Comparison of ENCODE assay signal across 13 cellular contexts in the genomic region with DNA sequence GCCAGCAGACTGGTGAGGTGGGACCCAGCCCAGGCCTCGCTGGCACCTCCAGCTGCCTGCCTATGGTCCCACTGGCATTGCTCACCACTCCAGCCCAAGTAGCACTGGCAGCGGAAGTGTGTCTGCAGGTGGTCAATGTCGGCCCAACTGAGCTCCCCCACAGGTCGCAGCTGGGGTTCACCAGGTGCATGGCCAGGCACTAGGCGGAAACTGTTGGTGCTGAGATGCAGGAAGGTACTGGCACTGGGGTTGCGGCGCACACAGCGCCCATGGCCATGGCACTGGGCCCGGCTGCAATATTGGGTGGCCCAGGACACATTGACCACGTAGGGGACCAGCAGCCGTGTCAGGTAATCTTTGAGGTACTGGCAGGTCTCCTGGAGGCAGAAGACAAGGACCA. TPM values are rescaled to one million over a fixed set of nuclear protein-coding genes. Genes with fewer than 3 reads are reported as not detected.
DNase-seq lines count a peak whose midpoint lies in the region; ATAC-seq, FAIRE-seq and TF ChIP-seq lines count a peak whose summit lies in the region.
"Had no signal": no experiment of that assay in that cellular context is flagged by ENCODE, and none has a peak within 500 bp of the region (broad histone marks: within the 10 kb centered on the region; RNA-seq: fewer than 3 reads in every experiment).

No MANE protein-coding gene starts in this region.

- TF ChIP-seq RAD21 in HepG2 (CRISPR knock-in tag; IDR thresholded peaks at IDR 0.05) = no peak

- CTCF ChIA-PET in HepG2 (lab: Yijun Ruan, JAX; ENCODE audit: low intra/inter-chr PET ratio, low total read pairs) = no interaction called here

- no peaks in the 10 kb centered on the region for H4K20me1 ChIP-seq in HepG2 (ENCODE audit: insufficient read depth, low read length)

- intact Hi-C loops in HepG2 (cut with micrococcal nuclease; ENCODE audit: unreplicated experiment) (no loop called here), right lobe of liver (cut with DNase I) (loop anchor here in 1 of 2 donors (5.0 kb wide), 1 partner anchor 36 kb away; no protein-coding TSS in a partner anchor), esophagus muscularis mucosa (cut with DNase I) (no loop called here)

- DNase-seq in HepG2 (ENCODE audit: low spot score) = no peak
- DNase-seq in right lobe of liver = no peak
- DNase-seq in esophagus muscularis mucosa (ENCODE audit: extremely low spot score) = no peak
- DNase-seq in neural crest cell (ENCODE audit: low read depth, low spot score) = no peak
- no peak for DNase-seq in central memory CD4-positive, alpha-beta T cell
- DNase-seq in NCI-H1105 (lab: John Stamatoyannopoulos, UW) = no peak
- DNase-seq: activated CD4-positive, alpha-beta T cell treated with anti-CD3 and anti-CD28 coated beads, Interleukin-2, amount 50 U/mL, for 1 hour; amygdala; cortex of kidney; NCI-H2171 had no signal

- peaks cover 39% of the 10 kb centered on the region for H3K4me1 Mint-ChIP-seq in neural crest cell

- H3K27me3 ChIP-seq in HepG2 (ENCODE audit: control insufficient read depth in 1 of 2, insufficient read depth in 2 of 2, low read length in 2 of 2) = no peaks in the 10 kb centered on the region; a peak in 1 of 5 replicates
- no peaks in the 10 kb centered on the region for H3K27me3 ChIP-seq in right lobe of liver
- no peaks in the 10 kb centered on the region for H3K27me3 ChIP-seq in esophagus muscularis mucosa

- POLR2A ChIA-PET in HepG2 (lab: Yijun Ruan, JAX) = interaction anchor here (1.3 to 13.0 kb wide), 4 partner anchors 10 to 26 kb away, joined by 3 to 222 read pairs (median 6); a partner anchor contains a TSS

- no peak for TF ChIP-seq CTCF in HepG2 (CRISPR knock-in tag; IDR thresholded peaks at IDR 0.05)
- TF ChIP-seq CTCF in right lobe of liver (IDR thresholded peaks at IDR 0.05) = no peak
- TF ChIP-seq CTCF in esophagus muscularis mucosa (IDR thresholded peaks at IDR 0.05) = no peak
- TF ChIP-seq CTCF in neural crest cell (conservative IDR thresholded peaks at IDR 0.05) = no peak

- H3K4me3 ChIP-seq in HepG2 (replicated peaks in 1 of 3; ENCODE audit: insufficient read depth in 1 of 3, low read depth in 2 of 3, low read length in 3 of 3) (no peak overlapping the region), right lobe of liver (no peak overlapping the region), esophagus muscularis mucosa (peak overlapping the region; percentile 72 to 88 (median 84))
- H3K4me3 ChIP-seq: SK-N-MC had no signal

- H3K36me3 Mint-ChIP-seq in neural crest cell (ENCODE audit: low read depth) = peaks cover 31% of the 10 kb centered on the region

- no peak overlapping the region for H3K27ac Mint-ChIP-seq in neural crest cell (ENCODE audit: unreplicated experiment)

- ATAC-seq in HepG2 (no peak), right lobe of liver (no peak), HG03135 (IDR thresholded peaks at IDR 0.05; ENCODE audit: unreplicated experiment) (no peak), HG02798 (IDR thresholded peaks at IDR 0.05; ENCODE audit: poor library complexity, unreplicated experiment) (no peak)

- BruUV-seq in HepG2 (replicated peaks; lab: Mats Ljungman, UMichigan) = no TSS peak

- H3K9me3 ChIP-seq in HepG2 (ENCODE audit: low read length) = no peaks in the 10 kb centered on the region
- H3K9me3 ChIP-seq in right lobe of liver = no peaks in the 10 kb centered on the region
- no peaks in the 10 kb centered on the region for H3K9me3 ChIP-seq in esophagus muscularis mucosa

- peaks cover 58% of the 10 kb centered on the region for H3K4me1 ChIP-seq in HepG2 (ENCODE audit: insufficient read depth, low read length)
- H3K4me1 ChIP-seq in right lobe of liver = peaks cover 0 to 44% (median 10%) of the 10 kb centered on the region in 4 donors
- H3K4me1 ChIP-seq in esophagus muscularis mucosa = peaks cover 44 to 73% (median 61%) of the 10 kb centered on the region in 4 donors

- H3K4me2 ChIP-seq in HepG2 (ENCODE audit: low read depth, low read length) = peak overlapping the region; percentile 94; the same call in 1 of the 2 replicates

- H3K79me2 ChIP-seq in HepG2 (ENCODE audit: insufficient read depth, low read length) = peaks cover 25% of the 10 kb centered on the region

- FAIRE-seq in HepG2 (lab: Jason Lieb, UNC) = no peak

- in situ Hi-C loops in HepG2 (cut with HindIII; ENCODE audit: extremely low pct_ligation_motif_present, low pct_unique_long_range_greater_than_20kb) = no loop called here

- H3K9ac ChIP-seq in HepG2 (ENCODE audit: insufficient read depth, low read depth, low read length) = no peak overlapping the region

- TF ChIP-seq POLR2A in HepG2 (IDR thresholded peaks at IDR 0.05; ENCODE audit: insufficient read depth in 1 of 2, low read depth in 2 of 2, low read length in 2 of 2) (no peak), right lobe of liver (IDR thresholded peaks at IDR 0.05) (no peak), esophagus muscularis mucosa (IDR thresholded peaks at IDR 0.05; ENCODE audit: low read depth) (no peak)

- 100% methylated on average over 3 of the region's 11 CpGs for WGBS in HepG2 (ENCODE audit: low lambda C conversion rate)
- WGBS in right lobe of liver (ENCODE audit: insufficient coverage, low coverage, low lambda C conversion rate, missing lambda C conversion rate) = 60% methylated on average over 2 of the region's 11 CpGs
- WGBS in esophagus muscularis mucosa = 82% methylated on average over 6 of the region's 11 CpGs

- H3K9me3 Mint-ChIP-seq in neural crest cell = no peaks in the 10 kb centered on the region

- TF ChIP-seq EP300 in HepG2 (IDR thresholded peaks at IDR 0.05; ENCODE audit: low read depth in 2 of 2, low read length in 2 of 2) (no peak), HepG2 (CRISPR knock-in tag; IDR thresholded peaks at IDR 0.05; ENCODE audit: borderline replicate concordance) (no peak), esophagus muscularis mucosa (IDR thresholded peaks at IDR 0.05) (no peak)

- no peaks in the 10 kb centered on the region for H3K27me3 Mint-ChIP-seq in neural crest cell (ENCODE audit: low read depth)

- H3K36me3 ChIP-seq in HepG2 (replicated peaks in 1 of 2; ENCODE audit: control insufficient read depth in 1 of 2, insufficient read depth in 2 of 2, low read length in 2 of 2) (peaks cover 16 to 32% of the 10 kb centered on the region in 2 experiments), right lobe of liver (peaks cover 0 to 20% (median 3%) of the 10 kb centered on the region in 4 donors), esophagus muscularis mucosa (peaks cover 0 to 65% (median 51%) of the 10 kb centered on the region in 4 donors)

- H3K4me3 Mint-ChIP-seq in neural crest cell = peak overlapping the region; percentile 82

- H3K27ac ChIP-seq in HepG2 (ENCODE audit: extremely low read length, insufficient read depth, low read length) (no peak overlapping the region), right lobe of liver (no peak overlapping the region), esophagus muscularis mucosa (replicated peaks in 1 of 4) (peak overlapping the region in 3 of 4 donors; percentile 11 to 61 (median 28))
- H3K27ac ChIP-seq: SK-N-MC had no signal

- no peak overlapping the region for H2AFZ ChIP-seq in HepG2 (ENCODE audit: low read length)

RNA-seq across cellular contexts. Expression of a gene that starts 4.4 kb away (rescaled TPM):
- 40.9 and 76.2 TPM in 2 replicates for total RNA-seq in HepG2 (2016; rRNA removed; fragmentation: Illumina TruSeq; extraction: Trizol)
- 33.8 and 45.1 TPM in 2 replicates for total RNA-seq in HepG2 (2016; cell fraction: cytosol; rRNA removed; fragmentation: Illumina TruSeq; extraction: Trizol; ENCODE audit: low read depth)
- total RNA-seq in HepG2 (2016; cell fraction: insoluble cytoplasmic fraction; rRNA removed; fragmentation: Illumina TruSeq; extraction: Trizol) = 38.5 and 74.2 TPM in 2 replicates
- total RNA-seq in HepG2 (2016; cell fraction: membrane; rRNA removed; fragmentation: Illumina TruSeq; extraction: Trizol) = 60.8 and 76.3 TPM in 2 replicates
- 56.5 and 69.1 TPM in 2 replicates for total RNA-seq in HepG2 (2016; cell fraction: nucleus; rRNA removed; fragmentation: Illumina TruSeq; extraction: Trizol)
- polyA plus RNA-seq in HepG2 (2011; rRNA removed) = 102 and 144 TPM in 2 replicates
- polyA plus RNA-seq in HepG2 (2011; cell fraction: cytosol; rRNA removed) = 110 and 154 TPM in 2 replicates
- polyA plus RNA-seq in HepG2 (2011; cell fraction: nucleus; rRNA removed) = 94.8 and 103 TPM in 2 replicates
- polyA plus RNA-seq in HepG2 (2012) = 37.6 and 45.4 TPM in 2 replicates
- 32.1 and 39.0 TPM in 2 replicates for polyA plus RNA-seq in HepG2 (2016; cell fraction: cytosol; fragmentation: Illumina TruSeq; extraction: Trizol; ENCODE audit: low read depth)
- polyA plus RNA-seq in HepG2 (2016; cell fraction: insoluble cytoplasmic fraction; fragmentation: Illumina TruSeq; extraction: Trizol; ENCODE audit: low read depth) = 33.6 and 35.3 TPM in 2 replicates
- polyA plus RNA-seq in HepG2 (2016; cell fraction: membrane; fragmentation: Illumina TruSeq; extraction: Trizol; ENCODE audit: low read depth) = 47.1 and 53.3 TPM in 2 replicates
- polyA plus RNA-seq in HepG2 (2016; cell fraction: nucleus; fragmentation: Illumina TruSeq; extraction: Trizol; ENCODE audit: insufficient read depth, low read depth) = 84.1 and 84.7 TPM in 2 replicates
- polyA minus RNA-seq in HepG2 (2011; rRNA and poly(A)+ RNA removed; ENCODE audit: low replicate concordance) = 83.3 and 236 TPM in 2 replicates
- 38.1 and 40.4 TPM in 2 replicates for polyA minus RNA-seq in HepG2 (2011; cell fraction: cytosol; rRNA and poly(A)+ RNA removed)
- polyA minus RNA-seq in HepG2 (2011; cell fraction: nucleus; rRNA and poly(A)+ RNA removed) = 37.0 and 41.7 TPM in 2 replicates
- 10 to 100 TPM; 13.0 to 41.6 (median 21.2) TPM for total RNA-seq in right lobe of liver
- total RNA-seq in esophagus muscularis mucosa = 100 to 1,000 TPM in 2 of 4 donors, 10 to 100 TPM in 2; 37.4 to 114 (median 97.2) TPM
- total RNA-seq in neural crest cell = 73.0 and 78.0 TPM in 2 replicates

RNA-seq across cellular contexts. Expression of a gene that starts 9.9 kb away (rescaled TPM):
- 35.9 and 36.7 TPM in 2 replicates for total RNA-seq in HepG2 (2016; rRNA removed; fragmentation: Illumina TruSeq; extraction: Trizol)
- total RNA-seq in HepG2 (2016; cell fraction: cytosol; rRNA removed; fragmentation: Illumina TruSeq; extraction: Trizol; ENCODE audit: low read depth) = 71.2 and 71.5 TPM in 2 replicates
- 33.2 and 36.7 TPM in 2 replicates for total RNA-seq in HepG2 (2016; cell fraction: insoluble cytoplasmic fraction; rRNA removed; fragmentation: Illumina TruSeq; extraction: Trizol)
- total RNA-seq in HepG2 (2016; cell fraction: membrane; rRNA removed; fragmentation: Illumina TruSeq; extraction: Trizol) = 83.6 and 94.5 TPM in 2 replicates
- 16.6 and 17.7 TPM in 2 replicates for total RNA-seq in HepG2 (2016; cell fraction: nucleus; rRNA removed; fragmentation: Illumina TruSeq; extraction: Trizol)
- polyA plus RNA-seq in HepG2 (2011; rRNA removed) = 38.5 and 39.1 TPM in 2 replicates
- 42.4 and 45.2 TPM in 2 replicates for polyA plus RNA-seq in HepG2 (2011; cell fraction: cytosol; rRNA removed)
- 12.4 and 16.2 TPM in 2 replicates for polyA plus RNA-seq in HepG2 (2011; cell fraction: nucleus; rRNA removed)
- polyA plus RNA-seq in HepG2 (2012) = 15.6 and 21.1 TPM in 2 replicates
- 124 and 125 TPM in 2 replicates for polyA plus RNA-seq in HepG2 (2016; cell fraction: cytosol; fragmentation: Illumina TruSeq; extraction: Trizol; ENCODE audit: low read depth)
- polyA plus RNA-seq in HepG2 (2016; cell fraction: insoluble cytoplasmic fraction; fragmentation: Illumina TruSeq; extraction: Trizol; ENCODE audit: low read depth) = 51.0 and 54.1 TPM in 2 replicates
- polyA plus RNA-seq in HepG2 (2016; cell fraction: membrane; fragmentation: Illumina TruSeq; extraction: Trizol; ENCODE audit: low read depth) = 95.2 and 102 TPM in 2 replicates
- 42.2 and 43.7 TPM in 2 replicates for polyA plus RNA-seq in HepG2 (2016; cell fraction: nucleus; fragmentation: Illumina TruSeq; extraction: Trizol; ENCODE audit: insufficient read depth, low read depth)
- 25.7 and 41.9 TPM in 2 replicates for polyA minus RNA-seq in HepG2 (2011; rRNA and poly(A)+ RNA removed; ENCODE audit: low replicate concordance)
- polyA minus RNA-seq in HepG2 (2011; cell fraction: cytosol; rRNA and poly(A)+ RNA removed) = 7.9 and 8.1 TPM in 2 replicates
- 5.0 and 5.5 TPM in 2 replicates for polyA minus RNA-seq in HepG2 (2011; cell fraction: nucleus; rRNA and poly(A)+ RNA removed)
- 10 to 100 TPM in 5 of 6 experiments, 1 to 10 TPM in 1; 9.7 to 36.9 (median 12.5) TPM for total RNA-seq in right lobe of liver
- total RNA-seq in esophagus muscularis mucosa = 10 to 100 TPM; 18.7 to 40.6 (median 37.5) TPM
- 35.0 and 35.5 TPM in 2 replicates for total RNA-seq in neural crest cell

RNA-seq across cellular contexts. Expression of a gene that starts 14.8 kb away (rescaled TPM):
- 50.5 and 76.5 TPM in 2 replicates for total RNA-seq in HepG2 (2016; rRNA removed; fragmentation: Illumina TruSeq; extraction: Trizol)
- 15.2 and 15.4 TPM in 2 replicates for total RNA-seq in HepG2 (2016; cell fraction: cytosol; rRNA removed; fragmentation: Illumina TruSeq; extraction: Trizol; ENCODE audit: low read depth)
- 49.7 and 78.4 TPM in 2 replicates for total RNA-seq in HepG2 (2016; cell fraction: insoluble cytoplasmic fraction; rRNA removed; fragmentation: Illumina TruSeq; extraction: Trizol)
- total RNA-seq in HepG2 (2016; cell fraction: membrane; rRNA removed; fragmentation: Illumina TruSeq; extraction: Trizol) = 36.1 and 38.7 TPM in 2 replicates
- total RNA-seq in HepG2 (2016; cell fraction: nucleus; rRNA removed; fragmentation: Illumina TruSeq; extraction: Trizol) = 65.9 and 70.6 TPM in 2 replicates
- polyA plus RNA-seq in HepG2 (2011; rRNA removed) = 193 and 218 TPM in 2 replicates
- 153 and 171 TPM in 2 replicates for polyA plus RNA-seq in HepG2 (2011; cell fraction: cytosol; rRNA removed)
- polyA plus RNA-seq in HepG2 (2011; cell fraction: nucleus; rRNA removed) = 132 and 137 TPM in 2 replicates
- 82.6 and 84.8 TPM in 2 replicates for polyA plus RNA-seq in HepG2 (2012)
- 15.0 TPM in 2 replicates for polyA plus RNA-seq in HepG2 (2016; cell fraction: cytosol; fragmentation: Illumina TruSeq; extraction: Trizol; ENCODE audit: low read depth)
- 57.3 and 58.6 TPM in 2 replicates for polyA plus RNA-seq in HepG2 (2016; cell fraction: insoluble cytoplasmic fraction; fragmentation: Illumina TruSeq; extraction: Trizol; ENCODE audit: low read depth)
- 31.8 and 34.0 TPM in 2 replicates for polyA plus RNA-seq in HepG2 (2016; cell fraction: membrane; fragmentation: Illumina TruSeq; extraction: Trizol; ENCODE audit: low read depth)
- polyA plus RNA-seq in HepG2 (2016; cell fraction: nucleus; fragmentation: Illumina TruSeq; extraction: Trizol; ENCODE audit: insufficient read depth, low read depth) = 111 and 117 TPM in 2 replicates
- 71.5 and 300 TPM in 2 replicates for polyA minus RNA-seq in HepG2 (2011; rRNA and poly(A)+ RNA removed; ENCODE audit: low replicate concordance)
- 89.0 and 90.5 TPM in 2 replicates for polyA minus RNA-seq in HepG2 (2011; cell fraction: cytosol; rRNA and poly(A)+ RNA removed)
- polyA minus RNA-seq in HepG2 (2011; cell fraction: nucleus; rRNA and poly(A)+ RNA removed) = 34.9 and 47.4 TPM in 2 replicates
- total RNA-seq in right lobe of liver = 100 to 1,000 TPM in 4 of 6 experiments, 10 to 100 TPM in 2; 90.6 to 157 (median 136) TPM
- total RNA-seq in esophagus muscularis mucosa = 10 to 100 TPM in 1 of 4 donors, 1 to 10 TPM in 3; 8.3 to 15.6 (median 9.0) TPM
- 2.0 and 2.5 TPM in 2 replicates for total RNA-seq in neural crest cell

RNA-seq across cellular contexts. Expression of a gene that starts 19.0 kb away (rescaled TPM):
- 5.5 and 5.9 TPM in 2 replicates for total RNA-seq in HepG2 (2016; rRNA removed; fragmentation: Illumina TruSeq; extraction: Trizol)
- total RNA-seq in HepG2 (2016; cell fraction: cytosol; rRNA removed; fragmentation: Illumina TruSeq; extraction: Trizol; ENCODE audit: low read depth) = 3.1 and 4.0 TPM in 2 replicates
- total RNA-seq in HepG2 (2016; cell fraction: insoluble cytoplasmic fraction; rRNA removed; fragmentation: Illumina TruSeq; extraction: Trizol) = 4.8 and 6.5 TPM in 2 replicates
- total RNA-seq in HepG2 (2016; cell fraction: membrane; rRNA removed; fragmentation: Illumina TruSeq; extraction: Trizol) = 4.7 and 5.3 TPM in 2 replicates
- total RNA-seq in HepG2 (2016; cell fraction: nucleus; rRNA removed; fragmentation: Illumina TruSeq; extraction: Trizol) = 4.6 and 5.5 TPM in 2 replicates
- polyA plus RNA-seq in HepG2 (2011; rRNA removed) = 10.4 and 12.9 TPM in 2 replicates
- polyA plus RNA-seq in HepG2 (2011; cell fraction: cytosol; rRNA removed) = 10.7 and 17.4 TPM in 2 replicates
- polyA plus RNA-seq in HepG2 (2011; cell fraction: nucleus; rRNA removed) = 24.5 and 24.6 TPM in 2 replicates
- polyA plus RNA-seq in HepG2 (2012) = 2.2 and 2.5 TPM in 2 replicates
- polyA plus RNA-seq in HepG2 (2016; cell fraction: cytosol; fragmentation: Illumina TruSeq; extraction: Trizol; ENCODE audit: low read depth) = 2.8 and 4.1 TPM in 2 replicates
- 6.1 and 9.3 TPM in 2 replicates for polyA plus RNA-seq in HepG2 (2016; cell fraction: insoluble cytoplasmic fraction; fragmentation: Illumina TruSeq; extraction: Trizol; ENCODE audit: low read depth)
- 6.6 and 7.3 TPM in 2 replicates for polyA plus RNA-seq in HepG2 (2016; cell fraction: membrane; fragmentation: Illumina TruSeq; extraction: Trizol; ENCODE audit: low read depth)
- polyA plus RNA-seq in HepG2 (2016; cell fraction: nucleus; fragmentation: Illumina TruSeq; extraction: Trizol; ENCODE audit: insufficient read depth, low read depth) = 9.7 and 11.4 TPM in 2 replicates
- polyA minus RNA-seq in HepG2 (2011; rRNA and poly(A)+ RNA removed; ENCODE audit: low replicate concordance) = 24.0 and 60.6 TPM in 2 replicates
- 5.2 and 5.5 TPM in 2 replicates for polyA minus RNA-seq in HepG2 (2011; cell fraction: cytosol; rRNA and poly(A)+ RNA removed)
- polyA minus RNA-seq in HepG2 (2011; cell fraction: nucleus; rRNA and poly(A)+ RNA removed) = 5.8 and 7.0 TPM in 2 replicates
- total RNA-seq in right lobe of liver = 1 to 10 TPM; 1.8 to 7.5 (median 3.1) TPM
- 1 to 10 TPM; 2.1 to 6.7 (median 3.4) TPM for total RNA-seq in esophagus muscularis mucosa
- total RNA-seq in neural crest cell = 2.9 and 4.4 TPM in 2 replicates

RNA-seq across cellular contexts. Expression of a gene that starts 19.0 kb away (rescaled TPM):
- 1.5 and 3.4 TPM in 2 replicates for total RNA-seq in HepG2 (2016; rRNA removed; fragmentation: Illumina TruSeq; extraction: Trizol)
- 1.2 and 1.4 TPM in 2 replicates for total RNA-seq in HepG2 (2016; cell fraction: cytosol; rRNA removed; fragmentation: Illumina TruSeq; extraction: Trizol; ENCODE audit: low read depth)
- total RNA-seq in HepG2 (2016; cell fraction: insoluble cytoplasmic fraction; rRNA removed; fragmentation: Illumina TruSeq; extraction: Trizol) = 1.9 and 4.5 TPM in 2 replicates
- total RNA-seq in HepG2 (2016; cell fraction: membrane; rRNA removed; fragmentation: Illumina TruSeq; extraction: Trizol) = 1.7 and 3.0 TPM in 2 replicates
- total RNA-seq in HepG2 (2016; cell fraction: nucleus; rRNA removed; fragmentation: Illumina TruSeq; extraction: Trizol) = 6.5 and 6.8 TPM in 2 replicates
- polyA plus RNA-seq in HepG2 (2011; rRNA removed) = 8.7 and 13.1 TPM in 2 replicates
- polyA plus RNA-seq in HepG2 (2011; cell fraction: cytosol; rRNA removed) = 3.4 and 5.0 TPM in 2 replicates
- polyA plus RNA-seq in HepG2 (2011; cell fraction: nucleus; rRNA removed) = 46.7 and 51.7 TPM in 2 replicates
- polyA plus RNA-seq in HepG2 (2012) = 5.2 and 6.1 TPM in 2 replicates
- polyA plus RNA-seq in HepG2 (2016; cell fraction: cytosol; fragmentation: Illumina TruSeq; extraction: Trizol; ENCODE audit: low read depth) = 2.4 and 3.7 TPM in 2 replicates
- 4.3 and 5.4 TPM in 2 replicates for polyA plus RNA-seq in HepG2 (2016; cell fraction: insoluble cytoplasmic fraction; fragmentation: Illumina TruSeq; extraction: Trizol; ENCODE audit: low read depth)
- polyA plus RNA-seq in HepG2 (2016; cell fraction: membrane; fragmentation: Illumina TruSeq; extraction: Trizol; ENCODE audit: low read depth) = 5.1 and 5.3 TPM in 2 replicates
- polyA plus RNA-seq in HepG2 (2016; cell fraction: nucleus; fragmentation: Illumina TruSeq; extraction: Trizol; ENCODE audit: insufficient read depth, low read depth) = 23.1 and 24.6 TPM in 2 replicates
- 20.9 and 56.7 TPM in 2 replicates for polyA minus RNA-seq in HepG2 (2011; rRNA and poly(A)+ RNA removed; ENCODE audit: low replicate concordance)
- 2.0 and 2.9 TPM in 2 replicates for polyA minus RNA-seq in HepG2 (2011; cell fraction: cytosol; rRNA and poly(A)+ RNA removed)
- 15.7 and 16.0 TPM in 2 replicates for polyA minus RNA-seq in HepG2 (2011; cell fraction: nucleus; rRNA and poly(A)+ RNA removed)
- total RNA-seq in right lobe of liver = 1 to 10 TPM; 2.5 to 6.2 (median 3.5) TPM
- 1 to 10 TPM; 6.8 to 9.5 (median 8.0) TPM for total RNA-seq in esophagus muscularis mucosa
- total RNA-seq in neural crest cell = 9.7 and 10.7 TPM in 2 replicates

Comparison
In these comparisons a context has a peak if more than half of its experiments do, and no peak if none do; other contexts are left out.
1. H3K27ac ChIP-seq: peak in esophagus muscularis mucosa (3 of 4); none in HepG2 (single experiment) and right lobe of liver (0 of 3).
2. H3K4me3 ChIP-seq: peak in esophagus muscularis mucosa (4 of 4); none in HepG2 (0 of 3) and right lobe of liver (0 of 3).